22 cellular contexts compared by ENCODE assay signal in genomic region chr20:9492067-9492466, GRCh38. TPM values are rescaled to one million over a fixed set of nuclear protein-coding genes. Genes with fewer than 3 reads are reported as not detected.
DNase-seq lines count a peak whose midpoint lies in the region; ATAC-seq, FAIRE-seq and TF ChIP-seq lines count a peak whose summit lies in the region.
"Had no signal": no experiment of that assay in that cellular context is flagged by ENCODE, and none has a peak within 500 bp of the region (broad histone marks: within the 10 kb centered on the region; RNA-seq: fewer than 3 reads in every experiment).

No MANE protein-coding gene starts in this region.

- 48% methylated on average over 4 of the region's 4 CpGs for WGBS in A549 (ENCODE audit: missing lambda C conversion rate)
- WGBS in IMR-90 (ENCODE audit: extremely low coverage in 2 of 2, insufficient read length in 1 of 2), 2 experiments = no CpG with 5 or more reads among the region's 4 CpGs
- WGBS in endodermal cell (ENCODE audit: insufficient coverage in 1 of 2, insufficient read length in 1 of 2), 2 experiments = 94 to 100% methylated on average over 2 to 4 of the region's 4 CpGs

- no peaks in the 10 kb centered on the region for H3K9me3 ChIP-seq in A549
- H3K9me3 ChIP-seq in IMR-90 (ENCODE audit: control insufficient read depth, insufficient read depth, low read length) = no peaks in the 10 kb centered on the region
- no peaks in the 10 kb centered on the region for H3K9me3 ChIP-seq in osteoblast (ENCODE audit: low read depth, low read length)
- no peaks in the 10 kb centered on the region for H3K9me3 ChIP-seq in endodermal cell (ENCODE audit: control insufficient read depth, low read length)

- DNase-seq in A549 (ENCODE audit: low read depth in 1 of 2, low spot score in 1 of 2) (no peak), IMR-90 (peak; percentile 34), dedifferentiated amniotic fluid mesenchymal stem cell (ENCODE audit: extremely low spot score) (peak; percentile 68), osteoblast (ENCODE audit: insufficient read length, low spot score, missing footprints) (no peak), endodermal cell (no peak)
- DNase-seq in activated effector memory CD4-positive, alpha-beta T cell treated with Interleukin-2 at 50 U/mL for 16 hours = no peak
- DNase-seq: COR-L47, GF-D8, NCI-H1694 treated with DMSO at 0.1 percent for 48 hours, NCI-H226, NCI-H524, NCI-H82, RPMI8226, SHP77 treated with DMSO at 0.1 percent for 48 hours had no signal

- no peak for TF ChIP-seq CTCF in A549 (IDR thresholded peaks at IDR 0.05)
- TF ChIP-seq CTCF in IMR-90 (conservative IDR thresholded peaks at IDR 0.05; ENCODE audit: low read depth, low read length) = no peak
- TF ChIP-seq CTCF in osteoblast (IDR thresholded peaks at IDR 0.05; ENCODE audit: extremely low read depth, low read depth, low read length) = no peak
- no peak for TF ChIP-seq CTCF in endodermal cell (conservative IDR thresholded peaks at IDR 0.05)

- no peak overlapping the region for H2BK20ac ChIP-seq in IMR-90 (ENCODE audit: low read depth, low read length)

- no peaks in the 10 kb centered on the region for H3K9me1 ChIP-seq in IMR-90 (ENCODE audit: insufficient read depth, low read length)

- H3K27me3 ChIP-seq in IMR-90 (ENCODE audit: control insufficient read depth, insufficient read depth, low read length) = no peaks in the 10 kb centered on the region
- H3K27me3 ChIP-seq in osteoblast (ENCODE audit: insufficient read depth, low read length) = no peaks in the 10 kb centered on the region
- H3K27me3 ChIP-seq in endodermal cell (ENCODE audit: control insufficient read depth, insufficient read depth, low read length, poor library complexity, severe bottlenecking) = no peaks in the 10 kb centered on the region

- no peaks in the 10 kb centered on the region for H3K36me3 ChIP-seq in IMR-90 (ENCODE audit: control insufficient read depth, insufficient read depth, low read length)
- H3K36me3 ChIP-seq in osteoblast (ENCODE audit: insufficient read depth, low read length) = no peaks in the 10 kb centered on the region
- no peaks in the 10 kb centered on the region for H3K36me3 ChIP-seq in endodermal cell (ENCODE audit: control insufficient read depth, insufficient read depth, low read length)

- H3K36me3 Mint-ChIP-seq in endodermal cell (ENCODE audit: low read depth) = no peaks in the 10 kb centered on the region

- H3K27me3 Mint-ChIP-seq in endodermal cell (ENCODE audit: insufficient read depth) = no peaks in the 10 kb centered on the region

- no peaks in the 10 kb centered on the region for H3K4me1 Mint-ChIP-seq in endodermal cell
- H3K4me1 Mint-ChIP-seq: B cell had no signal

- H4K5ac ChIP-seq in IMR-90 (ENCODE audit: low read depth, low read length) = no peak overlapping the region

- no peaks in the 10 kb centered on the region for H3K9me3 Mint-ChIP-seq in endodermal cell

- no peak for TF ChIP-seq EP300 in A549 (IDR thresholded peaks at IDR 0.05)

- no peak overlapping the region for H2BK5ac ChIP-seq in IMR-90 (ENCODE audit: low read depth, low read length, poor library complexity, severe bottlenecking)

- H3K23ac ChIP-seq in IMR-90 (ENCODE audit: low read depth, low read length) = no peak overlapping the region

- dilution Hi-C loops in IMR-90 (cut with HindIII; ENCODE audit: low sequenced_read_pairs, unreplicated experiment) = no loop called here

- no peaks in the 10 kb centered on the region for H3K79me2 ChIP-seq in osteoblast (ENCODE audit: insufficient read depth, low read length)

- H3K56ac ChIP-seq in IMR-90 (ENCODE audit: extremely low read depth, insufficient read depth, low read length) = no peak overlapping the region

- H3K4me2 ChIP-seq in A549 (no peak overlapping the region), IMR-90 (ENCODE audit: low read depth, low read length) (no peak overlapping the region), osteoblast (ENCODE audit: insufficient read depth, low read length) (peak overlapping the region; percentile 60)

- POLR2A ChIA-PET in A549 (lab: Yijun Ruan, JAX) (no interaction called here), IMR-90 (lab: Charles Lee; ENCODE audit: unreplicated experiment) (no interaction called here)

- no peak overlapping the region for H4K91ac ChIP-seq in IMR-90 (ENCODE audit: insufficient read depth, low read depth, low read length)

- no peak overlapping the region for H3K14ac ChIP-seq in IMR-90 (replicated peaks; ENCODE audit: low read depth, low read length)

- H4K20me1 ChIP-seq in IMR-90 (ENCODE audit: insufficient read depth, low read length) = no peaks in the 10 kb centered on the region
- H4K20me1 ChIP-seq in osteoblast (ENCODE audit: insufficient read depth, low read length) = no peaks in the 10 kb centered on the region

- H3K9ac ChIP-seq in IMR-90 (ENCODE audit: low read depth, low read length) (no peak overlapping the region), endodermal cell (ENCODE audit: extremely low read depth, low read length, poor library complexity, severe bottlenecking) (no peak overlapping the region)

- no peak overlapping the region for H3K27ac Mint-ChIP-seq in endodermal cell
- H3K27ac Mint-ChIP-seq: B cell had no signal

- H3K4me1 ChIP-seq in A549 (no peaks in the 10 kb centered on the region), IMR-90 (ENCODE audit: control insufficient read depth, insufficient read depth, low read length) (no peaks in the 10 kb centered on the region), osteoblast (ENCODE audit: insufficient read depth, low read length) (peaks cover 39% of the 10 kb centered on the region), endodermal cell (ENCODE audit: control insufficient read depth, insufficient read depth, low read length) (no peaks in the 10 kb centered on the region)

- H2AFZ ChIP-seq in IMR-90 (replicated peaks; ENCODE audit: low read length, poor library complexity) = no peak overlapping the region
- no peak overlapping the region for H2AFZ ChIP-seq in osteoblast (ENCODE audit: low read length)

- ATAC-seq in A549 (no peak), IMR-90 (ENCODE audit: low read depth) (0 out of 2 replicates have a peak, but pooled peaks have one; percentile 27), GM21390 (IDR thresholded peaks at IDR 0.05; ENCODE audit: unreplicated experiment) (no peak), GM19395 (IDR thresholded peaks at IDR 0.05; ENCODE audit: unreplicated experiment) (no peak)
- ATAC-seq: GM12878, K562 had no signal

- BruUV-seq in IMR-90 (replicated peaks; lab: Mats Ljungman, UMichigan) = no TSS peak

- intact Hi-C loops in IMR-90 (cut with micrococcal nuclease) = no loop called here

- no peak for TF ChIP-seq RAD21 in A549 (conservative IDR thresholded peaks at IDR 0.05 in 1 of 2, IDR thresholded peaks at IDR 0.05 in 1 of 2)
- TF ChIP-seq RAD21 in IMR-90 (IDR thresholded peaks at IDR 0.05; ENCODE audit: low read length) = no peak

- no peak overlapping the region for H3K18ac ChIP-seq in IMR-90 (ENCODE audit: low read depth, low read length)

- H2BK15ac ChIP-seq in IMR-90 (ENCODE audit: low read depth, low read length) = no peak overlapping the region

- H4K8ac ChIP-seq in IMR-90 (ENCODE audit: low read depth in 2 of 2, low read length in 2 of 2) = no peak overlapping the region

- no peak overlapping the region for H3K4me3 Mint-ChIP-seq in endodermal cell
- H3K4me3 Mint-ChIP-seq: B cell had no signal

- TF ChIP-seq POLR2A in A549 (IDR thresholded peaks at IDR 0.05; ENCODE audit: low read length) (no peak), IMR-90 (IDR thresholded peaks at IDR 0.05; ENCODE audit: low read depth, low read length) (no peak)

- no peaks in the 10 kb centered on the region for H3K79me1 ChIP-seq in IMR-90 (ENCODE audit: low read depth in 1 of 2, low read length in 2 of 2)

- H2AK9ac ChIP-seq in IMR-90 (replicated peaks; ENCODE audit: low read depth, low read length, poor library complexity) = no peak overlapping the region

- H2BK120ac ChIP-seq in IMR-90 (ENCODE audit: low read depth, low read length) = no peak overlapping the region

- no peak overlapping the region for H3K27ac ChIP-seq in A549
- no peak overlapping the region for H3K27ac ChIP-seq in IMR-90 (ENCODE audit: insufficient read depth, low read length)
- H3K27ac ChIP-seq in osteoblast (ENCODE audit: low read depth, low read length) = peak overlapping the region; percentile 83
- no peak overlapping the region for H3K27ac ChIP-seq in endodermal cell (ENCODE audit: low read depth, low read length)
- H3K27ac ChIP-seq: 22Rv1 had no signal

- peak; percentile 61 for FAIRE-seq in A549 (lab: Jason Lieb, UNC)
- FAIRE-seq: GM12878, GM18507, K562 had no signal

- no peak overlapping the region for H3K4ac ChIP-seq in IMR-90 (ENCODE audit: low read depth, low read length)

- H3K4me3 ChIP-seq in A549 (no peak overlapping the region), IMR-90 (ENCODE audit: insufficient read depth, low read depth, low read length) (no peak overlapping the region), osteoblast (ENCODE audit: insufficient read depth, low read length) (peak overlapping the region; percentile 33), endodermal cell (ENCODE audit: low read length) (no peak overlapping the region)
- H3K4me3 ChIP-seq: GM12878, K562 had no signal

- no peak overlapping the region for H2AK5ac ChIP-seq in IMR-90 (ENCODE audit: low read depth, low read length)

- in situ Hi-C loops in IMR-90 (cut with MboI; ENCODE audit: low sequenced_read_pairs) = no loop called here

- CTCF ChIA-PET in A549 (lab: Yijun Ruan, JAX) (interaction anchor here (0.6 kb wide), 2 partner anchors 370 to 661 kb away, joined by 4 read pairs; no protein-coding TSS in a partner anchor), IMR-90 (lab: Yijun Ruan, JAX) (no interaction called here)

TF ChIP-seq in A549, 52 proteins besides CTCF, POLR2A, EP300 and RAD21 (continues in another document):
- TF ChIP-seq HDAC2 (IDR thresholded peaks at IDR 0.05) (no peak), POLR2AphosphoS2 (conservative IDR thresholded peaks at IDR 0.05; ENCODE audit: low read length) (no peak), EHMT2 (IDR thresholded peaks at IDR 0.05; ENCODE audit: low read depth) (no peak)

TF ChIP-seq in IMR-90, 13 proteins besides CTCF, POLR2A, EP300 and RAD21 (continues in another document):
- TF ChIP-seq BHLHE40 (IDR thresholded peaks at IDR 0.05; ENCODE audit: low read depth, low read length) = no peak

RNA-seq across cellular contexts. Expression of gene LAMP5, which starts 22.3 kb away (rescaled TPM):
- 0.04 and 0.13 TPM in 2 replicates for polyA plus RNA-seq in A549 (2011; rRNA removed)
- not detected in 2 replicates for polyA plus RNA-seq in A549 (2012; cell fraction: cytosol; rRNA removed)
- 0.13 and 0.17 TPM in 2 replicates for polyA plus RNA-seq in A549 (2012; cell fraction: nucleus; rRNA removed)
- polyA plus RNA-seq in A549 (2017; fragmentation: RNase III; extraction: RNeasy Plus Mini Kit Qiagen cat#74134 plus additional on column Dnase treatment) = 0.04 to 0.12 TPM in 2 of 3 replicates, not detected in the other
- polyA minus RNA-seq in A549 (2011; rRNA and poly(A)+ RNA removed) = 0.08 TPM in 1 of 2 replicates, not detected in the other
- total RNA-seq in IMR-90 (2012; rRNA removed) = under 0.01 TPM in 1 of 2 replicates, not detected in the other
- polyA plus RNA-seq in IMR-90 (2012; rRNA removed) = 0.06 TPM in 1 of 2 replicates, not detected in the other
- polyA plus RNA-seq in IMR-90 (2012; cell fraction: cytosol; rRNA removed) = 0.02 TPM in 2 replicates
- 0.04 TPM in 1 of 2 replicates, not detected in the other for polyA plus RNA-seq in IMR-90 (2012; cell fraction: nucleus; rRNA removed; ENCODE audit: low replicate concordance)
- under 0.01 and 0.29 TPM in 2 replicates for total RNA-seq in osteoblast
- total RNA-seq in endodermal cell = under 1 TPM in 1 of 2 donors, not detected in 1; 0.35 TPM
- 6.0 TPM for polyA plus RNA-seq in endodermal cell (2013, experiment 1 of 2)
- polyA plus RNA-seq in endodermal cell (2013, experiment 2 of 2) = 6.6 TPM
- total RNA-seq: H4, K562 had no signal
- polyA plus RNA-seq: K562 had no signal

Comparison
In these comparisons a context has a peak if more than half of its experiments do, and no peak if none do; other contexts are left out.
1. DNase-seq: peak in IMR-90 (single experiment) and dedifferentiated amniotic fluid mesenchymal stem cell (single experiment); none in A549 (0 of 2), osteoblast (single experiment), endodermal cell (single experiment) and activated effector memory CD4-positive, alpha-beta T cell treated with Interleukin-2 at 50 U/mL for 16 hours (single experiment).